In genomic region chr19:17938092-17938845, GRCh38 we compare ENCODE assay signal across 8 cellular contexts. TPM values are rescaled to one million over a fixed set of nuclear protein-coding genes. Genes with fewer than 3 reads are reported as not detected.
DNase-seq lines count a peak whose midpoint lies in the region; ATAC-seq and TF ChIP-seq lines count a peak whose summit lies in the region.

No MANE protein-coding gene starts in this region.

- peak overlapping the region; percentile 42 for H3K27ac ChIP-seq in GM23248
- H3K27ac ChIP-seq in liver (ENCODE audit: low read depth in 1 of 2, low read length in 2 of 2) = no peak overlapping the region

- peak overlapping the region; percentile 17 for H3K27ac Mint-ChIP-seq in chondrocyte (ENCODE audit: unreplicated experiment)

- peaks cover 18% of the 10 kb centered on the region for H3K79me2 ChIP-seq in GM23248 (ENCODE audit: insufficient read depth)

- WGBS in GM23248 (ENCODE audit: low coverage in 1 of 2, low lambda C conversion rate in 2 of 2, missing lambda C conversion rate in 2 of 2), 2 experiments = 27 to 28% methylated on average over 7 of the region's 7 CpGs
- WGBS in liver = 58% methylated on average over 7 of the region's 7 CpGs

- H3K36me3 Mint-ChIP-seq in chondrocyte (ENCODE audit: low read depth) = no peaks in the 10 kb centered on the region

- H3K27me3 ChIP-seq in GM23248 (replicated peaks; ENCODE audit: insufficient read depth) (no peaks in the 10 kb centered on the region), liver (ENCODE audit: control insufficient read depth in 4 of 4, insufficient read depth in 4 of 4, low read length in 3 of 4) (no peaks in the 10 kb centered on the region)

- peaks cover 10% of the 10 kb centered on the region for H3K4me1 Mint-ChIP-seq in chondrocyte (ENCODE audit: low read depth)

- peaks cover 8% of the 10 kb centered on the region for H3F3A ChIP-seq in GM23248 (ENCODE audit: insufficient read depth)

- no peaks in the 10 kb centered on the region for H4K20me1 ChIP-seq in GM23248 (ENCODE audit: insufficient read depth)

- no peak overlapping the region for H2AFZ ChIP-seq in GM23248

- no peak overlapping the region for H3K4me3 Mint-ChIP-seq in chondrocyte (ENCODE audit: unreplicated experiment)

- no peak overlapping the region for H3K4me3 ChIP-seq in GM23248
- no peak overlapping the region for H3K4me3 ChIP-seq in liver (ENCODE audit: low read depth in 1 of 3, low read length in 3 of 3)

- H3K4me1 ChIP-seq in GM23248 (ENCODE audit: insufficient read depth) = peaks cover 4% of the 10 kb centered on the region; the same call in 1 of the 2 replicates
- H3K4me1 ChIP-seq in liver (ENCODE audit: control insufficient read depth in 4 of 4, insufficient read depth in 4 of 4, low read length in 3 of 4) = peaks cover 3 to 11% (median 6%) of the 10 kb centered on the region in 4 donors

- no peaks in the 10 kb centered on the region for H3K27me3 Mint-ChIP-seq in chondrocyte (ENCODE audit: low read depth)

- peak; percentile 84 to 93 for TF ChIP-seq RAD21 in liver (IDR thresholded peaks at IDR 0.05)

- TF ChIP-seq CTCF in chondrocyte (IDR thresholded peaks at IDR 0.05) (peak; percentile 91), liver (IDR thresholded peaks at IDR 0.05; ENCODE audit: low read depth, low read length, missing input control) (peak; percentile 89)

- H3K4me2 ChIP-seq in GM23248 (ENCODE audit: unreplicated experiment) = no peak overlapping the region

- no peak for ATAC-seq in GM19324 (IDR thresholded peaks at IDR 0.05; ENCODE audit: low FRiP score, unreplicated experiment)

- no peaks in the 10 kb centered on the region for H3K9me2 ChIP-seq in GM23248 (ENCODE audit: insufficient read depth)

- DNase-seq in CD1c-positive myeloid dendritic cell (ENCODE audit: extremely low spot score) (peak; percentile 85), GM23248 (peak; percentile 94), NCI-H226 (peak; percentile 64), chondrocyte (ENCODE audit: low spot score) (no peak)
- DNase-seq in activated CD4-positive, alpha-beta T cell treated with anti-CD3 and anti-CD28 coated beads for 4 hours = peak; percentile 80 to 84
- DNase-seq in stimulated activated CD4-positive, alpha-beta T cell treated with anti-CD3 and anti-CD28 coated beads, TNF-alpha, amount 100 ng/mL, for 24 hours (ENCODE audit: low read depth in 3 of 3) = peak; percentile 68 to 84 (median 71)

- H3K9ac ChIP-seq in GM23248 (no peak overlapping the region), liver (ENCODE audit: low read depth in 1 of 2, low read length in 2 of 2) (no peak overlapping the region)

- H3K36me3 ChIP-seq in GM23248 (ENCODE audit: low read depth) (no peaks in the 10 kb centered on the region), liver (ENCODE audit: control insufficient read depth in 4 of 4, insufficient read depth in 3 of 4, low read depth in 1 of 4, low read length in 3 of 4) (peaks cover 0 to 10% (median 6%) of the 10 kb centered on the region in 4 donors)

- H3K9me3 ChIP-seq in GM23248 (ENCODE audit: low read depth) (no peaks in the 10 kb centered on the region), liver (ENCODE audit: control insufficient read depth in 4 of 4, low read length in 3 of 4) (no peaks in the 10 kb centered on the region)

- no peaks in the 10 kb centered on the region for H3K9me3 Mint-ChIP-seq in chondrocyte (ENCODE audit: low read depth)

- in situ Hi-C loops in GM23248 (cut with MboI) = no loop called here

TF ChIP-seq in liver, 16 proteins besides CTCF, POLR2A, EP300 and RAD21:
- TF ChIP-seq FOXA2 (IDR thresholded peaks at IDR 0.05) (no peak), FOXA1 (IDR thresholded peaks at IDR 0.05) (no peak), ATF3 (IDR thresholded peaks at IDR 0.05) (no peak), RXRA (IDR thresholded peaks at IDR 0.05) (no peak), EGR1 (IDR thresholded peaks at IDR 0.05; ENCODE audit: low read depth in 2 of 2) (no peak), GABPA (IDR thresholded peaks at IDR 0.05 in 1 of 2, conservative IDR thresholded peaks at IDR 0.05 in 1 of 2) (no peak), HNF4G (IDR thresholded peaks at IDR 0.05) (no peak), SP1 (IDR thresholded peaks at IDR 0.05) (no peak), TAF1 (conservative IDR thresholded peaks at IDR 0.05) (no peak), REST (IDR thresholded peaks at IDR 0.05) (no peak), NR2F2 (IDR thresholded peaks at IDR 0.05) (no peak), JUND (IDR thresholded peaks at IDR 0.05) (no peak), YY1 (IDR thresholded peaks at IDR 0.05) (no peak), HNF4A (conservative IDR thresholded peaks at IDR 0.05) (no peak)
- TF ChIP-seq, protein P1, sequence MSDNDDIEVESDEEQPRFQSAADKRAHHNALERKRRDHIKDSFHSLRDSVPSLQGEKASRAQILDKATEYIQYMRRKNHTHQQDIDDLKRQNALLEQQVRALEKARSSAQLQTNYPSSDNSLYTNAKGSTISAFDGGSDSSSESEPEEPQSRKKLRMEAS (IDR thresholded peaks at IDR 0.05) = no peak
- TF ChIP-seq, protein P2, sequence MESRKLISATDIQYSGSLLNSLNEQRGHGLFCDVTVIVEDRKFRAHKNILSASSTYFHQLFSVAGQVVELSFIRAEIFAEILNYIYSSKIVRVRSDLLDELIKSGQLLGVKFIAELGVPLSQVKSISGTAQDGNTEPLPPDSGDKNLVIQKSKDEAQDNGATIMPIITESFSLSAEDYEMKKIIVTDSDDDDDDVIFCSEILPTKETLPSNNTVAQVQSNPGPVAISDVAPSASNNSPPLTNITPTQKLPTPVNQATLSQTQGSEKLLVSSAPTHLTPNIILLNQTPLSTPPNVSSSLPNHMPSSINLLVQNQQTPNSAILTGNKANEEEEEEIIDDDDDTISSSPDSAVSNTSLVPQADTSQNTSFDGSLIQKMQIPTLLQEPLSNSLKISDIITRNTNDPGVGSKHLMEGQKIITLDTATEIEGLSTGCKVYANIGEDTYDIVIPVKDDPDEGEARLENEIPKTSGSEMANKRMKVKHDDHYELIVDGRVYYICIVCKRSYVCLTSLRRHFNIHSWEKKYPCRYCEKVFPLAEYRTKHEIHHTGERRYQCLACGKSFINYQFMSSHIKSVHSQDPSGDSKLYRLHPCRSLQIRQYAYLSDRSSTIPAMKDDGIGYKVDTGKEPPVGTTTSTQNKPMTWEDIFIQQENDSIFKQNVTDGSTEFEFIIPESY (IDR thresholded peaks at IDR 0.05) = no peak

RNA-seq across cellular contexts. Expression of gene CCDC124, which starts 5.5 kb away (rescaled TPM):
- 14.4 and 29.6 TPM in 2 replicates for total RNA-seq in GM23248 (2014; rRNA removed; shearing (Covaris generic))
- polyA plus RNA-seq in GM23248 (2016; fragmentation: Nextera tagmentation; extraction: Ambion mirVana) (125 and 130 TPM in 2 replicates), liver (10 to 100 TPM; 43.0 to 59.3 TPM)
- total RNA-seq in chondrocyte (71.9 to 94.6 TPM (median 77.4 TPM) in 3 replicates), liver (10 to 100 TPM; 15.8 to 21.1 TPM)

RNA-seq across cellular contexts. Expression of gene KCNN1, which starts 28.6 kb away (rescaled TPM):
- not detected in 2 replicates for total RNA-seq in GM23248 (2014; rRNA removed; shearing (Covaris generic))
- polyA plus RNA-seq in GM23248 (2016; fragmentation: Nextera tagmentation; extraction: Ambion mirVana) (not detected in 2 replicates), liver (under 1 TPM in 1 of 2 donors, not detected in 1; 0.05 TPM)
- total RNA-seq in chondrocyte (0.31 TPM in 1 of 3 replicates, not detected in the others), liver (under 1 TPM; 0.05 to 0.08 TPM)
